Comparison of ENCODE assay signal across 8 cellular contexts in genomic region chr5:80399553-80400239, GRCh38. TPM values are rescaled to one million over a fixed set of nuclear protein-coding genes. Genes with fewer than 3 reads are reported as not detected.
DNase-seq lines count a peak whose midpoint lies in the region; ATAC-seq, FAIRE-seq and TF ChIP-seq lines count a peak whose summit lies in the region.

No MANE protein-coding gene starts in this region.

- intact Hi-C loops in vagina (cut with DNase I) = no loop called here

- no peaks in the 10 kb centered on the region for H3K36me3 ChIP-seq in MM.1S (replicated peaks; ENCODE audit: insufficient read depth, low read length)
- no peaks in the 10 kb centered on the region for H3K36me3 ChIP-seq in fibroblast of lung (ENCODE audit: control insufficient read depth, insufficient read depth, low read length)
- H3K36me3 ChIP-seq in vagina = no peaks in the 10 kb centered on the region

- TF ChIP-seq POLR2A in vagina (IDR thresholded peaks at IDR 0.05) = no peak

- TF ChIP-seq CTCF in GM12865 (IDR thresholded peaks at IDR 0.05; ENCODE audit: insufficient read depth, low read depth, low read length, missing control alignments) (no peak), MM.1S (IDR thresholded peaks at IDR 0.05; ENCODE audit: low read length) (no peak), fibroblast of lung (conservative IDR thresholded peaks at IDR 0.05 in 1 of 2, IDR thresholded peaks at IDR 0.05 in 1 of 2; ENCODE audit: low read depth in 1 of 2, low read length in 2 of 2) (no peak), vagina (IDR thresholded peaks at IDR 0.05) (no peak)

- H3K9ac ChIP-seq in MM.1S (ENCODE audit: low read length) (no peak overlapping the region), fibroblast of lung (ENCODE audit: insufficient read depth, low read length) (no peak overlapping the region)

- H3K27ac ChIP-seq in MM.1S (ENCODE audit: low read length) (peak overlapping the region; percentile 41; the same call in 1 of the 2 replicates), fibroblast of lung (ENCODE audit: insufficient read depth, low read length) (no peak overlapping the region), vagina (no peak overlapping the region)

- H3F3A ChIP-seq in MM.1S (ENCODE audit: insufficient read depth, low read length) = no peaks in the 10 kb centered on the region

- H3K79me2 ChIP-seq in MM.1S (ENCODE audit: low read length) (no peaks in the 10 kb centered on the region), fibroblast of lung (ENCODE audit: control insufficient read depth, insufficient read depth, low read length) (no peaks in the 10 kb centered on the region)

- peak overlapping the region; percentile 65 for H2AFZ ChIP-seq in MM.1S (ENCODE audit: low read length)
- H2AFZ ChIP-seq in fibroblast of lung (ENCODE audit: low read length) = peak overlapping the region; percentile 19

- H3K4me3 ChIP-seq in GM12865 (ENCODE audit: low read depth, low read length) (no peak overlapping the region), MM.1S (ENCODE audit: low read length) (no peak overlapping the region), fibroblast of lung (replicated peaks in 1 of 4; ENCODE audit: control extremely low read depth in 1 of 4, insufficient read depth in 1 of 4, low read depth in 3 of 4, low read length in 4 of 4) (no peak overlapping the region), vagina (no peak overlapping the region)

- H3K4me1 ChIP-seq in MM.1S (ENCODE audit: low read length) (peaks cover 10% of the 10 kb centered on the region), fibroblast of lung (ENCODE audit: control insufficient read depth, extremely low read depth, insufficient read depth, low read length) (no peaks in the 10 kb centered on the region), vagina (no peaks in the 10 kb centered on the region)

- H3K9me3 ChIP-seq in MM.1S (replicated peaks; ENCODE audit: insufficient read depth, low read length) (no peaks in the 10 kb centered on the region), fibroblast of lung (ENCODE audit: control insufficient read depth, insufficient read depth, low read depth, low read length) (no peaks in the 10 kb centered on the region), vagina (no peaks in the 10 kb centered on the region)

- no peaks in the 10 kb centered on the region for H3K9me2 ChIP-seq in MM.1S (replicated peaks; ENCODE audit: insufficient read depth, low read length)

- FAIRE-seq in urothelium cell line (lab: Jason Lieb, UNC) = no peak

- H4K20me1 ChIP-seq in MM.1S (ENCODE audit: insufficient read depth, low read length) = no peaks in the 10 kb centered on the region
- no peaks in the 10 kb centered on the region for H4K20me1 ChIP-seq in fibroblast of lung (ENCODE audit: control insufficient read depth, extremely low read depth, insufficient read depth, low read length)

- H3K4me2 ChIP-seq in MM.1S (ENCODE audit: low read depth, low read length) = peak overlapping the region; percentile 39; the same call in 1 of the 2 replicates
- peak overlapping the region; percentile 32 for H3K4me2 ChIP-seq in fibroblast of lung (ENCODE audit: extremely low read depth, insufficient read depth, low read length)

- H3K27me3 ChIP-seq in MM.1S (replicated peaks; ENCODE audit: insufficient read depth, low read length) (no peaks in the 10 kb centered on the region), fibroblast of lung (ENCODE audit: control insufficient read depth, insufficient read depth, low read length) (no peaks in the 10 kb centered on the region), vagina (no peaks in the 10 kb centered on the region)

- ATAC-seq in GM21786 (IDR thresholded peaks at IDR 0.05; ENCODE audit: unreplicated experiment) = peak; percentile 84

- DNase-seq in GM12865 (ENCODE audit: low read depth) (peak; percentile 61), MM.1S (peak; percentile 46), fibroblast of lung (ENCODE audit: low read depth in 2 of 2) (peak; percentile 36 to 87), urothelium cell line (ENCODE audit: low spot score) (peak; percentile 6), vagina (ENCODE audit: extremely low spot score in 2 of 2) (no peak), NCI-H1092 (lab: John Stamatoyannopoulos, UW) (no peak), COR-L47 (lab: John Stamatoyannopoulos, UW) (no peak)

RNA-seq across cellular contexts. Expression of gene ZFYVE16, which starts 8.2 kb away (rescaled TPM):
- total RNA-seq in fibroblast of lung (34.2 and 37.0 TPM in 2 replicates), vagina (28.2 TPM)
- 9.8 and 12.9 TPM in 2 replicates for polyA plus RNA-seq in fibroblast of lung
- 7.7 and 11.6 TPM in 2 replicates for polyA plus RNA-seq in fibroblast of lung (2012)
- polyA minus RNA-seq in fibroblast of lung (ENCODE audit: low replicate concordance) = 1.3 and 6.0 TPM in 2 replicates

Comparison
In these comparisons a context has a peak if more than half of its experiments do, and no peak if none do; other contexts are left out.
1. DNase-seq: peak in GM12865 (single experiment), MM.1S (single experiment), fibroblast of lung (2 of 2) and urothelium cell line (single experiment); none in vagina (0 of 2), NCI-H1092 (single experiment) and COR-L47 (single experiment).